ENCODE assay signal across 1 cellular context in the genomic region with DNA sequence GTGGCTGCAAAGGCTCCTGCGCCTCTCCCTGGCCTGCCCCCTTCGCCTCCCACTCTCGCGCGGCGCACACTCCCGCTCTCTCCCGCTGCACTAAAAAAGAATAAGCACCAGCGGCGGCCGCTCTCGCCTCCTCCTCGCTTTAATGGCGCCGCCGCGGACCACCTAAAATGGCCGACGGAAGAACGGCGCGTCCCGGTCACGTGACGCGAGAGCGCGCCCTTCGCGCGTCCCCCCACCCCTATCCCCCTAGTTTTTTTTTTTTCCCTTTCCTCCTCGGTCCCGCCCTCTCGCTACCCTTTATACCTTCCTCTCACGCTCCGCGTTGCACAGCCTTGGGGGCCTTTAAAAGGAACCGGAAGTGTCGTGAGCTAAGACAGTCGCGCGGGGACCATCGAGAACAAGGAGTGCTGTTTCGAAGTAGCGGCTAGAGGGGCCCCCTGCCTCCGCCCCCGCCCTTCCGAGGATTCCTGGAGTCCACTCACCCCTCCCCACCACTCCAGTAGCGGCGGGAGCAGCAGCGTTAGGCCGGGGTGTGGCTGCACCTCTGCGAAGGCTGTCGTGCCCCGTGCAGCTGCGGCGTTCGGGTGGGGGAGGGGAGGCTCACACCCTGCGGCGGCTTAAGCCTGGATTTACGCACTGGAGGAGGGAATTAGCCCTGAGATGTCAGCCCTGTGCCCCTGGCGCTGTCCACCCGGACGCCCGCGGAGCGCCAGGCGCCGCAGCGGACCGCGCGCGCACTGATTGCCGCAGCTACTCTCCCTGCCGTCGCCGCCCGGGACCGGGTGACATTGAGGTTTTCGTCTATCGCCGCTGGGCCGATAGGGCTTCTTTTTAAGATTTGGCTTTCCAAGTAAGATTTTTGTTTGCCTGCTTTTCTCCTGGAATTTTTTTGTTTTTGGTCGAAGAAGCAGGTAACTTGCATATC.
TF ChIP-seq lines count a peak whose summit lies in the region.

A gene with protein sequence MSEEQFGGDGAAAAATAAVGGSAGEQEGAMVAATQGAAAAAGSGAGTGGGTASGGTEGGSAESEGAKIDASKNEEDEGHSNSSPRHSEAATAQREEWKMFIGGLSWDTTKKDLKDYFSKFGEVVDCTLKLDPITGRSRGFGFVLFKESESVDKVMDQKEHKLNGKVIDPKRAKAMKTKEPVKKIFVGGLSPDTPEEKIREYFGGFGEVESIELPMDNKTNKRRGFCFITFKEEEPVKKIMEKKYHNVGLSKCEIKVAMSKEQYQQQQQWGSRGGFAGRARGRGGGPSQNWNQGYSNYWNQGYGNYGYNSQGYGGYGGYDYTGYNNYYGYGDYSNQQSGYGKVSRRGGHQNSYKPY (minus strand): TSS at position 176 of the 925 bp plus-strand sequence. CDS start 313 bp downstream, outside the sequence.

TF ChIP-seq in H1, 55 proteins besides CTCF, POLR2A, EP300 and RAD21 (continued from another document):
- TF ChIP-seq, protein P1, sequence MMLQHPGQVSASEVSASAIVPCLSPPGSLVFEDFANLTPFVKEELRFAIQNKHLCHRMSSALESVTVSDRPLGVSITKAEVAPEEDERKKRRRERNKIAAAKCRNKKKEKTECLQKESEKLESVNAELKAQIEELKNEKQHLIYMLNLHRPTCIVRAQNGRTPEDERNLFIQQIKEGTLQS (IDR thresholded peaks at IDR 0.05; ENCODE audit: insufficient read depth, low read depth, low read length): peak; percentile 55; the same call in 1 of the 2 replicates
- TF ChIP-seq HDAC2 (IDR thresholded peaks at IDR 0.05; ENCODE audit: borderline replicate concordance in 1 of 2, low read depth in 2 of 2, low read length in 2 of 2) (0 out of 4 replicates have a peak, but pooled peaks of 1 of the 2 experiments have one; percentile 9), TAF1 (IDR thresholded peaks at IDR 0.05; ENCODE audit: low read depth, low read length) (peak; percentile 94), CTBP2 (IDR thresholded peaks at IDR 0.05; ENCODE audit: borderline replicate concordance, insufficient read depth, insufficient read length, low read length) (peak; percentile 82), SAP30 (IDR thresholded peaks at IDR 0.05; ENCODE audit: insufficient read depth, insufficient replicate concordance, low read length) (peak; percentile 36), FOSL1 (IDR thresholded peaks at IDR 0.05; ENCODE audit: insufficient read depth, low read depth, low read length) (no peak), YY1 (IDR thresholded peaks at IDR 0.05; ENCODE audit: low read depth, low read length) (peak; percentile 99), GTF2F1 (IDR thresholded peaks at IDR 0.05; ENCODE audit: borderline replicate concordance, low read depth, low read length) (peak; percentile 76), TAF7 (optimal IDR thresholded peaks at IDR 0.05; ENCODE audit: borderline replicate concordance, low read depth, low read length) (peak; percentile 67), KDM1A (IDR thresholded peaks at IDR 0.05; ENCODE audit: borderline replicate concordance, low read length) (peak; percentile 48; the same call in 1 of the 2 replicates), CBX5 (IDR thresholded peaks at IDR 0.05; ENCODE audit: low read depth, low read length) (no peak), SIX5 (IDR thresholded peaks at IDR 0.05; ENCODE audit: low read depth, low read length) (no peak), SP1 (IDR thresholded peaks at IDR 0.05; ENCODE audit: low read depth, low read length) (peak; percentile 30; the same call in 1 of the 2 replicates), ASH2L (IDR thresholded peaks at IDR 0.05; ENCODE audit: low read length) (peak; percentile 89), SUZ12 (IDR thresholded peaks at IDR 0.05; ENCODE audit: low read length) (no peak), ZNF274 (IDR thresholded peaks at IDR 0.05; ENCODE audit: borderline replicate concordance, extremely low read depth, low read length) (no peak), RBBP5 (IDR thresholded peaks at IDR 0.05; ENCODE audit: borderline replicate concordance, low read depth, low read length) (peak; percentile 24; the same call in 1 of the 2 replicates), PHF8 (conservative IDR thresholded peaks at IDR 0.05; ENCODE audit: low read depth, low read length) (peak; percentile 94), TBP (IDR thresholded peaks at IDR 0.05; ENCODE audit: low read depth, low read length) (peak; percentile 90), TCF12 (IDR thresholded peaks at IDR 0.05; ENCODE audit: low read depth, low read length) (peak; percentile 90; the same call in 1 of the 2 replicates), NANOG (IDR thresholded peaks at IDR 0.05; ENCODE audit: insufficient read depth, low read depth, low read length, poor library complexity, severe bottlenecking) (no peak), CHD2 (IDR thresholded peaks at IDR 0.05; ENCODE audit: low read length) (0 out of 2 replicates have a peak, but pooled peaks have one; percentile 16), RNF2 (IDR thresholded peaks at IDR 0.05; ENCODE audit: borderline replicate concordance, low read depth, low read length, missing control alignments, poor library complexity, severe bottlenecking) (no peak), JUND (IDR thresholded peaks at IDR 0.05; ENCODE audit: low read length) (0 out of 2 replicates have a peak, but pooled peaks have one; percentile 4), BCL11A (IDR thresholded peaks at IDR 0.05; ENCODE audit: low read depth in 2 of 2, low read length in 2 of 2) (no peak), SP2 (IDR thresholded peaks at IDR 0.05; ENCODE audit: low read length) (peak; percentile 80), SIN3A (conservative IDR thresholded peaks at IDR 0.05 in 1 of 2, IDR thresholded peaks at IDR 0.05 in 1 of 2; ENCODE audit: low read depth in 1 of 2, low read length in 2 of 2) (peak; percentile 98), GABPA (IDR thresholded peaks at IDR 0.05; ENCODE audit: borderline replicate concordance, insufficient read depth, low read length) (peak; percentile 64; the same call in 1 of the 2 replicates), CREB1 (IDR thresholded peaks at IDR 0.05) (peak; percentile 61), POLR2AphosphoS5 (IDR thresholded peaks at IDR 0.05; ENCODE audit: low read depth, low read length) (peak; percentile 85), SRF (IDR thresholded peaks at IDR 0.05; ENCODE audit: low read depth, low read length) (peak; percentile 44; the same call in 1 of the 2 replicates)
- TF ChIP-seq, protein P2, sequence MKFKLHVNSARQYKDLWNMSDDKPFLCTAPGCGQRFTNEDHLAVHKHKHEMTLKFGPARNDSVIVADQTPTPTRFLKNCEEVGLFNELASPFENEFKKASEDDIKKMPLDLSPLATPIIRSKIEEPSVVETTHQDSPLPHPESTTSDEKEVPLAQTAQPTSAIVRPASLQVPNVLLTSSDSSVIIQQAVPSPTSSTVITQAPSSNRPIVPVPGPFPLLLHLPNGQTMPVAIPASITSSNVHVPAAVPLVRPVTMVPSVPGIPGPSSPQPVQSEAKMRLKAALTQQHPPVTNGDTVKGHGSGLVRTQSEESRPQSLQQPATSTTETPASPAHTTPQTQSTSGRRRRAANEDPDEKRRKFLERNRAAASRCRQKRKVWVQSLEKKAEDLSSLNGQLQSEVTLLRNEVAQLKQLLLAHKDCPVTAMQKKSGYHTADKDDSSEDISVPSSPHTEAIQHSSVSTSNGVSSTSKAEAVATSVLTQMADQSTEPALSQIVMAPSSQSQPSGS (IDR thresholded peaks at IDR 0.05; ENCODE audit: low read length): peak; percentile 68; the same call in 1 of the 2 replicates
- TF ChIP-seq, protein P3, sequence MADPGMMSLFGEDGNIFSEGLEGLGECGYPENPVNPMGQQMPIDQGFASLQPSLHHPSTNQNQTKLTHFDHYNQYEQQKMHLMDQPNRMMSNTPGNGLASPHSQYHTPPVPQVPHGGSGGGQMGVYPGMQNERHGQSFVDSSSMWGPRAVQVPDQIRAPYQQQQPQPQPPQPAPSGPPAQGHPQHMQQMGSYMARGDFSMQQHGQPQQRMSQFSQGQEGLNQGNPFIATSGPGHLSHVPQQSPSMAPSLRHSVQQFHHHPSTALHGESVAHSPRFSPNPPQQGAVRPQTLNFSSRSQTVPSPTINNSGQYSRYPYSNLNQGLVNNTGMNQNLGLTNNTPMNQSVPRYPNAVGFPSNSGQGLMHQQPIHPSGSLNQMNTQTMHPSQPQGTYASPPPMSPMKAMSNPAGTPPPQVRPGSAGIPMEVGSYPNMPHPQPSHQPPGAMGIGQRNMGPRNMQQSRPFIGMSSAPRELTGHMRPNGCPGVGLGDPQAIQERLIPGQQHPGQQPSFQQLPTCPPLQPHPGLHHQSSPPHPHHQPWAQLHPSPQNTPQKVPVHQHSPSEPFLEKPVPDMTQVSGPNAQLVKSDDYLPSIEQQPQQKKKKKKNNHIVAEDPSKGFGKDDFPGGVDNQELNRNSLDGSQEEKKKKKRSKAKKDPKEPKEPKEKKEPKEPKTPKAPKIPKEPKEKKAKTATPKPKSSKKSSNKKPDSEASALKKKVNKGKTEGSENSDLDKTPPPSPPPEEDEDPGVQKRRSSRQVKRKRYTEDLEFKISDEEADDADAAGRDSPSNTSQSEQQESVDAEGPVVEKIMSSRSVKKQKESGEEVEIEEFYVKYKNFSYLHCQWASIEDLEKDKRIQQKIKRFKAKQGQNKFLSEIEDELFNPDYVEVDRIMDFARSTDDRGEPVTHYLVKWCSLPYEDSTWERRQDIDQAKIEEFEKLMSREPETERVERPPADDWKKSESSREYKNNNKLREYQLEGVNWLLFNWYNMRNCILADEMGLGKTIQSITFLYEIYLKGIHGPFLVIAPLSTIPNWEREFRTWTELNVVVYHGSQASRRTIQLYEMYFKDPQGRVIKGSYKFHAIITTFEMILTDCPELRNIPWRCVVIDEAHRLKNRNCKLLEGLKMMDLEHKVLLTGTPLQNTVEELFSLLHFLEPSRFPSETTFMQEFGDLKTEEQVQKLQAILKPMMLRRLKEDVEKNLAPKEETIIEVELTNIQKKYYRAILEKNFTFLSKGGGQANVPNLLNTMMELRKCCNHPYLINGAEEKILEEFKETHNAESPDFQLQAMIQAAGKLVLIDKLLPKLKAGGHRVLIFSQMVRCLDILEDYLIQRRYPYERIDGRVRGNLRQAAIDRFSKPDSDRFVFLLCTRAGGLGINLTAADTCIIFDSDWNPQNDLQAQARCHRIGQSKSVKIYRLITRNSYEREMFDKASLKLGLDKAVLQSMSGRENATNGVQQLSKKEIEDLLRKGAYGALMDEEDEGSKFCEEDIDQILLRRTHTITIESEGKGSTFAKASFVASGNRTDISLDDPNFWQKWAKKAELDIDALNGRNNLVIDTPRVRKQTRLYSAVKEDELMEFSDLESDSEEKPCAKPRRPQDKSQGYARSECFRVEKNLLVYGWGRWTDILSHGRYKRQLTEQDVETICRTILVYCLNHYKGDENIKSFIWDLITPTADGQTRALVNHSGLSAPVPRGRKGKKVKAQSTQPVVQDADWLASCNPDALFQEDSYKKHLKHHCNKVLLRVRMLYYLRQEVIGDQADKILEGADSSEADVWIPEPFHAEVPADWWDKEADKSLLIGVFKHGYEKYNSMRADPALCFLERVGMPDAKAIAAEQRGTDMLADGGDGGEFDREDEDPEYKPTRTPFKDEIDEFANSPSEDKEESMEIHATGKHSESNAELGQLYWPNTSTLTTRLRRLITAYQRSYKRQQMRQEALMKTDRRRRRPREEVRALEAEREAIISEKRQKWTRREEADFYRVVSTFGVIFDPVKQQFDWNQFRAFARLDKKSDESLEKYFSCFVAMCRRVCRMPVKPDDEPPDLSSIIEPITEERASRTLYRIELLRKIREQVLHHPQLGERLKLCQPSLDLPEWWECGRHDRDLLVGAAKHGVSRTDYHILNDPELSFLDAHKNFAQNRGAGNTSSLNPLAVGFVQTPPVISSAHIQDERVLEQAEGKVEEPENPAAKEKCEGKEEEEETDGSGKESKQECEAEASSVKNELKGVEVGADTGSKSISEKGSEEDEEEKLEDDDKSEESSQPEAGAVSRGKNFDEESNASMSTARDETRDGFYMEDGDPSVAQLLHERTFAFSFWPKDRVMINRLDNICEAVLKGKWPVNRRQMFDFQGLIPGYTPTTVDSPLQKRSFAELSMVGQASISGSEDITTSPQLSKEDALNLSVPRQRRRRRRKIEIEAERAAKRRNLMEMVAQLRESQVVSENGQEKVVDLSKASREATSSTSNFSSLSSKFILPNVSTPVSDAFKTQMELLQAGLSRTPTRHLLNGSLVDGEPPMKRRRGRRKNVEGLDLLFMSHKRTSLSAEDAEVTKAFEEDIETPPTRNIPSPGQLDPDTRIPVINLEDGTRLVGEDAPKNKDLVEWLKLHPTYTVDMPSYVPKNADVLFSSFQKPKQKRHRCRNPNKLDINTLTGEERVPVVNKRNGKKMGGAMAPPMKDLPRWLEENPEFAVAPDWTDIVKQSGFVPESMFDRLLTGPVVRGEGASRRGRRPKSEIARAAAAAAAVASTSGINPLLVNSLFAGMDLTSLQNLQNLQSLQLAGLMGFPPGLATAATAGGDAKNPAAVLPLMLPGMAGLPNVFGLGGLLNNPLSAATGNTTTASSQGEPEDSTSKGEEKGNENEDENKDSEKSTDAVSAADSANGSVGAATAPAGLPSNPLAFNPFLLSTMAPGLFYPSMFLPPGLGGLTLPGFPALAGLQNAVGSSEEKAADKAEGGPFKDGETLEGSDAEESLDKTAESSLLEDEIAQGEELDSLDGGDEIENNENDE (IDR thresholded peaks at IDR 0.05; ENCODE audit: insufficient replicate concordance, low read length): no peak
- TF ChIP-seq, protein P4, sequence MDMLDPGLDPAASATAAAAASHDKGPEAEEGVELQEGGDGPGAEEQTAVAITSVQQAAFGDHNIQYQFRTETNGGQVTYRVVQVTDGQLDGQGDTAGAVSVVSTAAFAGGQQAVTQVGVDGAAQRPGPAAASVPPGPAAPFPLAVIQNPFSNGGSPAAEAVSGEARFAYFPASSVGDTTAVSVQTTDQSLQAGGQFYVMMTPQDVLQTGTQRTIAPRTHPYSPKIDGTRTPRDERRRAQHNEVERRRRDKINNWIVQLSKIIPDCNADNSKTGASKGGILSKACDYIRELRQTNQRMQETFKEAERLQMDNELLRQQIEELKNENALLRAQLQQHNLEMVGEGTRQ (IDR thresholded peaks at IDR 0.05; ENCODE audit: low read length): peak; percentile 94
- TF ChIP-seq, protein P5, sequence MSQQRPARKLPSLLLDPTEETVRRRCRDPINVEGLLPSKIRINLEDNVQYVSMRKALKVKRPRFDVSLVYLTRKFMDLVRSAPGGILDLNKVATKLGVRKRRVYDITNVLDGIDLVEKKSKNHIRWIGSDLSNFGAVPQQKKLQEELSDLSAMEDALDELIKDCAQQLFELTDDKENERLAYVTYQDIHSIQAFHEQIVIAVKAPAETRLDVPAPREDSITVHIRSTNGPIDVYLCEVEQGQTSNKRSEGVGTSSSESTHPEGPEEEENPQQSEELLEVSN (IDR thresholded peaks at IDR 0.05): peak; percentile 85
- TF ChIP-seq, protein P6, sequence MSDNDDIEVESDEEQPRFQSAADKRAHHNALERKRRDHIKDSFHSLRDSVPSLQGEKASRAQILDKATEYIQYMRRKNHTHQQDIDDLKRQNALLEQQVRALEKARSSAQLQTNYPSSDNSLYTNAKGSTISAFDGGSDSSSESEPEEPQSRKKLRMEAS (IDR thresholded peaks at IDR 0.05): peak; percentile 81
